11 cellular contexts compared by ENCODE assay signal in genomic region chr12:6667559-6668210, GRCh38. TPM values are rescaled to one million over a fixed set of nuclear protein-coding genes. Genes with fewer than 3 reads are reported as not detected.
DNase-seq lines count a peak whose midpoint lies in the region; TF ChIP-seq lines count a peak whose summit lies in the region.
"Had no signal": no experiment of that assay in that cellular context is flagged by ENCODE, and none has a peak within 500 bp of the region (broad histone marks: within the 10 kb centered on the region; RNA-seq: fewer than 3 reads in every experiment).

No MANE protein-coding gene starts in this region.

- DNase-seq in NCI-H1436 (lab: John Stamatoyannopoulos, UW) (peak; percentile 7), NCI-H1436 treated with DMSO at 0.1 percent for 48 hours (lab: John Stamatoyannopoulos, UW) (no peak), brain microvascular endothelial cell (no peak), glutamatergic neuron (no peak), AG08396 (ENCODE audit: low spot score) (no peak), cardiac septum (ENCODE audit: low spot score) (no peak)
- DNase-seq: activated B cell treated with CpG ODN at 0.5 μM for 24 hours; activated naive CD4-positive, alpha-beta T cell treated with anti-CD3 and anti-CD28 coated beads, Interleukin-2, amount 10 ng/mL, durations not matched to agents 7 days and 5 days had no signal

- no peaks in the 10 kb centered on the region for H3K27me3 Mint-ChIP-seq in nephron (ENCODE audit: low read depth)
- peaks cover 10% of the 10 kb centered on the region for H3K27me3 Mint-ChIP-seq in glutamatergic neuron (ENCODE audit: unreplicated experiment)
- H3K27me3 Mint-ChIP-seq: activated B cell treated with CpG ODN at 0.5 μM for 24 hours; activated naive CD4-positive, alpha-beta T cell treated with anti-CD3 and anti-CD28 coated beads, Interleukin-2, amount 10 ng/mL, durations not matched to agents 7 days and 5 days had no signal

- in situ Hi-C loops in brain microvascular endothelial cell (cut with HindIII; ENCODE audit: low pct_ligation_motif_present, low sequenced_read_pairs) = no loop called here

- no peak for TF ChIP-seq EP300 in Ishikawa (IDR thresholded peaks at IDR 0.05; ENCODE audit: borderline replicate concordance)

- H3K4me3 ChIP-seq in brain microvascular endothelial cell (ENCODE audit: low read depth, low read length) = no peak overlapping the region

- peaks cover 55% of the 10 kb centered on the region for H3K36me3 Mint-ChIP-seq in nephron (ENCODE audit: low read depth)
- H3K36me3 Mint-ChIP-seq in glutamatergic neuron (ENCODE audit: unreplicated experiment) = no peaks in the 10 kb centered on the region

- intact Hi-C loops in cardiac septum (cut with DNase I) = no loop called here

- H3K4me1 Mint-ChIP-seq in nephron = peaks cover 8% of the 10 kb centered on the region
- no peaks in the 10 kb centered on the region for H3K4me1 Mint-ChIP-seq in glutamatergic neuron (ENCODE audit: low read depth, unreplicated experiment)

- no peaks in the 10 kb centered on the region for H3K27me3 ChIP-seq in brain microvascular endothelial cell (replicated peaks)

- peaks cover 51% of the 10 kb centered on the region for H3K36me3 ChIP-seq in brain microvascular endothelial cell (replicated peaks)

- H3K9me3 Mint-ChIP-seq in nephron = no peaks in the 10 kb centered on the region
- H3K9me3 Mint-ChIP-seq in glutamatergic neuron (ENCODE audit: unreplicated experiment) = peaks cover 11% of the 10 kb centered on the region
- H3K9me3 Mint-ChIP-seq: activated B cell treated with CpG ODN at 0.5 μM for 24 hours; activated naive CD4-positive, alpha-beta T cell treated with anti-CD3 and anti-CD28 coated beads, Interleukin-2, amount 10 ng/mL, durations not matched to agents 7 days and 5 days had no signal

- H3K4me3 Mint-ChIP-seq in nephron (no peak overlapping the region), glutamatergic neuron (ENCODE audit: unreplicated experiment) (no peak overlapping the region)
- H3K4me3 Mint-ChIP-seq: activated B cell treated with CpG ODN at 0.5 μM for 24 hours; activated naive CD4-positive, alpha-beta T cell treated with anti-CD3 and anti-CD28 coated beads, Interleukin-2, amount 10 ng/mL, durations not matched to agents 7 days and 5 days had no signal

- peak; percentile 36 for TF ChIP-seq CTCF in brain microvascular endothelial cell (IDR thresholded peaks at IDR 0.05; ENCODE audit: low read depth, low read length, missing control alignments)
- TF ChIP-seq CTCF in nephron (IDR thresholded peaks at IDR 0.05; ENCODE audit: unreplicated experiment in 3 of 3) = peak in 2 of 3 experiments; percentile 15 to 22
- TF ChIP-seq CTCF in glutamatergic neuron (IDR thresholded peaks at IDR 0.05; ENCODE audit: partially characterized antibody, unreplicated experiment) = no peak

- H3K27ac Mint-ChIP-seq in nephron = no peak overlapping the region
- no peak overlapping the region for H3K27ac Mint-ChIP-seq in glutamatergic neuron (ENCODE audit: unreplicated experiment)
- H3K27ac Mint-ChIP-seq: activated B cell treated with CpG ODN at 0.5 μM for 24 hours; activated naive CD4-positive, alpha-beta T cell treated with anti-CD3 and anti-CD28 coated beads, Interleukin-2, amount 10 ng/mL, durations not matched to agents 7 days and 5 days had no signal

- no peak overlapping the region for H3K27ac ChIP-seq in brain microvascular endothelial cell
- H3K27ac ChIP-seq: KMS-11 had no signal

- TF ChIP-seq RAD21 in Ishikawa (IDR thresholded peaks at IDR 0.05; ENCODE audit: low read depth) = peak; percentile 30

TF ChIP-seq in Ishikawa, 13 proteins besides CTCF, POLR2A, EP300 and RAD21:
- TF ChIP-seq USF1 (IDR thresholded peaks at IDR 0.05) (no peak), YY1 (IDR thresholded peaks at IDR 0.05; ENCODE audit: low read depth) (no peak), TAF1 (IDR thresholded peaks at IDR 0.05; ENCODE audit: low read depth) (no peak), TCF12 (IDR thresholded peaks at IDR 0.05; ENCODE audit: low read depth) (no peak), ZBTB7A (IDR thresholded peaks at IDR 0.05; ENCODE audit: low read depth) (no peak), MAX (IDR thresholded peaks at IDR 0.05) (no peak), TEAD4 (IDR thresholded peaks at IDR 0.05) (no peak)
TF ChIP-seq in Ishikawa: peak in this region for 0.

RNA-seq across cellular contexts. Expression of gene ING4, which starts 4.8 kb away (rescaled TPM):
- total RNA-seq in glutamatergic neuron (ENCODE audit: unreplicated experiment) = 76.9 TPM
- total RNA-seq in cardiac septum = 20.6 TPM

RNA-seq across cellular contexts. Expression of gene ACRBP, which starts 20.5 kb away (rescaled TPM):
- total RNA-seq in glutamatergic neuron (ENCODE audit: unreplicated experiment) = 2.5 TPM
- total RNA-seq in cardiac septum = 1.6 TPM

RNA-seq across cellular contexts. Expression of gene ZNF384, which starts 21.5 kb away (rescaled TPM):
- total RNA-seq in glutamatergic neuron (ENCODE audit: unreplicated experiment) = 83.2 TPM
- total RNA-seq in cardiac septum = 32.7 TPM

RNA-seq across cellular contexts. Expression of gene LPAR5, which starts 31.9 kb away (rescaled TPM):
- total RNA-seq in glutamatergic neuron (ENCODE audit: unreplicated experiment) = not detected
- 2.6 TPM for total RNA-seq in cardiac septum

RNA-seq across cellular contexts. Expression of gene PIANP, which starts 32.9 kb away (rescaled TPM):
- total RNA-seq in glutamatergic neuron (ENCODE audit: unreplicated experiment) = 48.8 TPM
- 0.40 TPM for total RNA-seq in cardiac septum
